17 cellular contexts compared by ENCODE assay signal in the genomic region with DNA sequence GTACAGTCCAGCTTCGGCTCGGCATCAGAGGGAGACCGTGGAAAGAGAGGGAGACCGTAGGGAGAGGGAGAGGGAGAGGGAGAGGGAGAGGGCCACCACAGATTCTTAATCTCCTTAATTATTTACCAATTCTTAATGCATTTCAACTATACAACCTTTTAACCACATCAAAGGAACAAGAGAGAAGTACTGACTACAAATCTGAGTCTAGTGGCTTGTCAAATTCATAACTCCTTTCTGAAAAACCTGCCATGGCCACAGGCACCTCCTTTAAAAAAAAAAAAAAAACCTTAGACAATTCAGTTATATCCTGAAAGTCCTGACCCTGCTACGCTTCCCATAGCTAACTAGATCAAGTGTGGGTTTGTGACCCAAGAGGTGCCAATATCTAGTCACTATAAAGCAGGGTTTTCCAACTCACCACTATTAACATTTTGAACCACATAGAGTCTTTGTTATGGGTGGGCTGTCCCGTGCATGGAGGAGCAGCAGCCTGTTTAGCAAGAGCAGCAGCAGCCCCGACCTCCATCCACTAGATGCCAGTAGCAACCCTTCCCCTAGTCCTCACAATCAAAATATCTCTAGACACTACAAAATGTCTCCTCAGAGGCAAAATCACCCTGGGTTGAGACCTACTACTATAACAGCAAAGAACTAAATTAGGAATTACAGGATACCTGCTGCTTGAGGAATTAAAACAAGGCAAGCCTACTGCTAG. TPM values are rescaled to one million over a fixed set of nuclear protein-coding genes. Genes with fewer than 3 reads are reported as not detected.
DNase-seq lines count a peak whose midpoint lies in the region; ATAC-seq, FAIRE-seq and TF ChIP-seq lines count a peak whose summit lies in the region.
"Had no signal": no experiment of that assay in that cellular context is flagged by ENCODE, and none has a peak within 500 bp of the region (broad histone marks: within the 10 kb centered on the region; RNA-seq: fewer than 3 reads in every experiment).

No MANE protein-coding gene starts in this region.

- H3K4me3 Mint-ChIP-seq in activated T-cell treated with anti-CD3 and anti-CD28 coated beads, Interleukin-2, amount 50 U/mL, for 24 hours: no peak overlapping the region
- H3K4me3 Mint-ChIP-seq in activated CD4-positive, alpha-beta memory T cell treated with anti-CD3 and anti-CD28 coated beads, Interleukin-2, amount 10 ng/mL, durations not matched to agents 7 days and 5 days: no peak overlapping the region
- H3K4me3 Mint-ChIP-seq: activated CD4-positive, alpha-beta T cell treated with anti-CD3 and anti-CD28 coated beads, Interleukin-2, amount 10 ng/mL, durations not matched to agents 7 days and 5 days had no signal

- H2BK15ac ChIP-seq in mesendoderm (replicated peaks; ENCODE audit: low read depth): no peak overlapping the region

- CTCF ChIA-PET in activated CD4-positive, alpha-beta memory T cell treated with anti-CD3 and anti-CD28 coated beads, Interleukin-2, amount 10 ng/mL, durations not matched to agents 7 days and 5 days (lab: Charles Lee): interaction anchor here (0.6 kb wide), 1 partner anchor 13 kb away, joined by 3 read pairs; no protein-coding TSS in a partner anchor

- H3K23ac ChIP-seq in mesendoderm (ENCODE audit: low read length): no peak overlapping the region

- H3K36me3 ChIP-seq in mesendoderm (ENCODE audit: control insufficient read depth, insufficient read depth, low read length) (no peaks in the 10 kb centered on the region), kidney (ENCODE audit: control insufficient read depth in 1 of 2, insufficient read depth in 2 of 2, low read length in 2 of 2) (no peaks in the 10 kb centered on the region)

- peaks cover 7% of the 10 kb centered on the region for H3K79me1 ChIP-seq in mesendoderm (ENCODE audit: low read length)

- no peaks in the 10 kb centered on the region for H3K9me3 ChIP-seq in kidney (ENCODE audit: control insufficient read depth in 1 of 2, low read length in 2 of 2)

- H3K27ac Mint-ChIP-seq in activated T-cell treated with anti-CD3 and anti-CD28 coated beads, Interleukin-2, amount 50 U/mL, for 24 hours: peak overlapping the region; percentile 52
- peak overlapping the region; percentile 40 for H3K27ac Mint-ChIP-seq in activated CD4-positive, alpha-beta memory T cell treated with anti-CD3 and anti-CD28 coated beads, Interleukin-2, amount 10 ng/mL, durations not matched to agents 7 days and 5 days
- H3K27ac Mint-ChIP-seq: activated CD4-positive, alpha-beta T cell treated with anti-CD3 and anti-CD28 coated beads, Interleukin-2, amount 10 ng/mL, durations not matched to agents 7 days and 5 days had no signal

- no peak overlapping the region for H3K56ac ChIP-seq in mesendoderm (ENCODE audit: low read length)

- TF ChIP-seq POLR2A in GM18505 (IDR thresholded peaks at IDR 0.05; ENCODE audit: borderline replicate concordance, extremely low read depth, insufficient read depth, insufficient read length): no peak

- POLR2A ChIA-PET in activated CD4-positive, alpha-beta memory T cell treated with anti-CD3 and anti-CD28 coated beads, Interleukin-2, amount 10 ng/mL, durations not matched to agents 7 days and 5 days (lab: Charles Lee): interaction anchor here (1.8 kb wide), 1 partner anchor 19 kb away, joined by 8 read pairs; a partner anchor contains a TSS

- H3K9me3 Mint-ChIP-seq in activated T-cell treated with anti-CD3 and anti-CD28 coated beads, Interleukin-2, amount 50 U/mL, for 24 hours: no peaks in the 10 kb centered on the region
- peaks cover 2% of the 10 kb centered on the region for H3K9me3 Mint-ChIP-seq in activated CD4-positive, alpha-beta memory T cell treated with anti-CD3 and anti-CD28 coated beads, Interleukin-2, amount 10 ng/mL, durations not matched to agents 7 days and 5 days

- no peak for FAIRE-seq in kidney (lab: Jason Lieb, UNC)
- FAIRE-seq: A204.1, GM19239 had no signal

- H2BK120ac ChIP-seq in mesendoderm (ENCODE audit: low read depth, low read length): no peak overlapping the region

- H2BK5ac ChIP-seq in mesendoderm (ENCODE audit: low read length): no peak overlapping the region

- H2AK5ac ChIP-seq in mesendoderm (ENCODE audit: low read length): no peak overlapping the region

- H3K27me3 ChIP-seq in mesendoderm (ENCODE audit: insufficient read depth, low read length, poor library complexity): no peaks in the 10 kb centered on the region

- H4K8ac ChIP-seq in mesendoderm (ENCODE audit: low read depth, low read length): no peak overlapping the region

- no peak overlapping the region for H3K4ac ChIP-seq in mesendoderm (ENCODE audit: low read depth, low read length)

- TF ChIP-seq CTCF in kidney (IDR thresholded peaks at IDR 0.05; ENCODE audit: borderline replicate concordance, extremely low read depth, insufficient read depth): no peak

- peaks cover 36% of the 10 kb centered on the region for H3K4me1 Mint-ChIP-seq in activated T-cell treated with anti-CD3 and anti-CD28 coated beads, Interleukin-2, amount 50 U/mL, for 24 hours (ENCODE audit: low read depth)
- peaks cover 18% of the 10 kb centered on the region for H3K4me1 Mint-ChIP-seq in activated CD4-positive, alpha-beta memory T cell treated with anti-CD3 and anti-CD28 coated beads, Interleukin-2, amount 10 ng/mL, durations not matched to agents 7 days and 5 days

- H3K4me1 ChIP-seq in mesendoderm (ENCODE audit: control insufficient read depth, low read depth, low read length): peaks cover under 1% of the 10 kb centered on the region
- peaks cover under 1 to 1% of the 10 kb centered on the region in 2 donors for H3K4me1 ChIP-seq in kidney (ENCODE audit: control insufficient read depth in 1 of 2, insufficient read depth in 1 of 2, low read depth in 1 of 2, low read length in 2 of 2)

- no peak overlapping the region for H3K27ac ChIP-seq in mesendoderm (ENCODE audit: low read depth, low read length)
- no peak overlapping the region for H3K27ac ChIP-seq in kidney (ENCODE audit: low read depth in 2 of 2, low read length in 2 of 2)

- peaks cover 37% of the 10 kb centered on the region for H3K79me2 ChIP-seq in mesendoderm (ENCODE audit: control insufficient read depth, insufficient read depth, low read length)

- no peaks in the 10 kb centered on the region for H3K27me3 Mint-ChIP-seq in activated T-cell treated with anti-CD3 and anti-CD28 coated beads, Interleukin-2, amount 50 U/mL, for 24 hours
- no peaks in the 10 kb centered on the region for H3K27me3 Mint-ChIP-seq in activated CD4-positive, alpha-beta memory T cell treated with anti-CD3 and anti-CD28 coated beads, Interleukin-2, amount 10 ng/mL, durations not matched to agents 7 days and 5 days
- H3K27me3 Mint-ChIP-seq: activated CD4-positive, alpha-beta T cell treated with anti-CD3 and anti-CD28 coated beads, Interleukin-2, amount 10 ng/mL, durations not matched to agents 7 days and 5 days had no signal

- H3K4me3 ChIP-seq in mesendoderm (ENCODE audit: low read length): no peak overlapping the region
- H3K4me3 ChIP-seq in kidney (ENCODE audit: low read length in 2 of 2): no peak overlapping the region

- peaks cover 36% of the 10 kb centered on the region for H3K36me3 Mint-ChIP-seq in activated T-cell treated with anti-CD3 and anti-CD28 coated beads, Interleukin-2, amount 50 U/mL, for 24 hours (ENCODE audit: low read depth)
- H3K36me3 Mint-ChIP-seq in activated CD4-positive, alpha-beta memory T cell treated with anti-CD3 and anti-CD28 coated beads, Interleukin-2, amount 10 ng/mL, durations not matched to agents 7 days and 5 days (ENCODE audit: low read depth): peaks cover 21% of the 10 kb centered on the region

- no peak overlapping the region for H3K4me2 ChIP-seq in mesendoderm (ENCODE audit: low read length)

- no peak overlapping the region for H3K18ac ChIP-seq in mesendoderm (ENCODE audit: low read length)

- no CpG with 5 or more reads among the region's 7 CpGs for WGBS in mesendoderm (ENCODE audit: extremely low coverage, insufficient coverage, low lambda C conversion rate)

- DNase-seq in activated T-cell treated with anti-CD3 and anti-CD28 coated beads, Interleukin-2, amount 50 U/mL, for 24 hours: no peak
- no peak for DNase-seq in activated T-cell treated with anti-CD3 and anti-CD28 coated beads, Interleukin-2, amount 50 U/mL, for 1 hour
- DNase-seq in activated CD4-positive, alpha-beta memory T cell treated with anti-CD3 and anti-CD28 coated beads, Interleukin-2, amount 10 ng/mL, durations not matched to agents 7 days and 5 days: no peak
- DNase-seq in mesendoderm (peak; percentile 10), kidney (no peak)
- DNase-seq: activated CD4-positive, alpha-beta T cell treated with anti-CD3 and anti-CD28 coated beads, Interleukin-2, amount 10 ng/mL, durations not matched to agents 7 days and 5 days; left ventricle myocardium superior; MV-4-11; NCI-H2107; NCI-H774; Right ventricle myocardium superior; substantia nigra had no signal

- H4K5ac ChIP-seq in mesendoderm (ENCODE audit: low read length): no peak overlapping the region

- intact Hi-C loops in kidney (cut with DNase I): no loop called here

- ATAC-seq in HG03432 (IDR thresholded peaks at IDR 0.05; ENCODE audit: unreplicated experiment) (peak; percentile 61), GM21576 (IDR thresholded peaks at IDR 0.05; ENCODE audit: unreplicated experiment) (no peak), GM18505 (IDR thresholded peaks at IDR 0.05; ENCODE audit: unreplicated experiment) (no peak)
- ATAC-seq: left ventricle myocardium superior had no signal

- no peak overlapping the region for H3K9ac ChIP-seq in mesendoderm (ENCODE audit: low read length)
- H3K9ac ChIP-seq in kidney (ENCODE audit: low read length in 2 of 2): no peak overlapping the region

RNA-seq across cellular contexts. Expression of a gene that starts 6.8 kb away (rescaled TPM):
- total RNA-seq in activated CD4-positive, alpha-beta memory T cell treated with anti-CD3 and anti-CD28 coated beads, Interleukin-2, amount 10 ng/mL, durations not matched to agents 7 days and 5 days: 10 to 100 TPM; 22.8 to 22.9 TPM
- 18.3 TPM for polyA plus RNA-seq in mesendoderm (2013, experiment 1 of 2)
- 18.9 TPM for polyA plus RNA-seq in mesendoderm (2013, experiment 2 of 2)
- total RNA-seq in kidney: 17.8 TPM
- polyA plus RNA-seq in kidney (ENCODE audit: insufficient read depth, low read depth, low replicate concordance): 8.7 TPM

RNA-seq across cellular contexts. Expression of a gene that starts 18.4 kb away (rescaled TPM):
- 10 to 100 TPM; 96.6 to 97.5 TPM for total RNA-seq in activated CD4-positive, alpha-beta memory T cell treated with anti-CD3 and anti-CD28 coated beads, Interleukin-2, amount 10 ng/mL, durations not matched to agents 7 days and 5 days
- polyA plus RNA-seq in mesendoderm (2013, experiment 1 of 2): 283 TPM
- 272 TPM for polyA plus RNA-seq in mesendoderm (2013, experiment 2 of 2)
- 43.1 TPM for total RNA-seq in kidney
- 63.6 TPM for polyA plus RNA-seq in kidney (ENCODE audit: insufficient read depth, low read depth, low replicate concordance)
